ENCODE assay signal across 2 cellular contexts in the genomic region with DNA sequence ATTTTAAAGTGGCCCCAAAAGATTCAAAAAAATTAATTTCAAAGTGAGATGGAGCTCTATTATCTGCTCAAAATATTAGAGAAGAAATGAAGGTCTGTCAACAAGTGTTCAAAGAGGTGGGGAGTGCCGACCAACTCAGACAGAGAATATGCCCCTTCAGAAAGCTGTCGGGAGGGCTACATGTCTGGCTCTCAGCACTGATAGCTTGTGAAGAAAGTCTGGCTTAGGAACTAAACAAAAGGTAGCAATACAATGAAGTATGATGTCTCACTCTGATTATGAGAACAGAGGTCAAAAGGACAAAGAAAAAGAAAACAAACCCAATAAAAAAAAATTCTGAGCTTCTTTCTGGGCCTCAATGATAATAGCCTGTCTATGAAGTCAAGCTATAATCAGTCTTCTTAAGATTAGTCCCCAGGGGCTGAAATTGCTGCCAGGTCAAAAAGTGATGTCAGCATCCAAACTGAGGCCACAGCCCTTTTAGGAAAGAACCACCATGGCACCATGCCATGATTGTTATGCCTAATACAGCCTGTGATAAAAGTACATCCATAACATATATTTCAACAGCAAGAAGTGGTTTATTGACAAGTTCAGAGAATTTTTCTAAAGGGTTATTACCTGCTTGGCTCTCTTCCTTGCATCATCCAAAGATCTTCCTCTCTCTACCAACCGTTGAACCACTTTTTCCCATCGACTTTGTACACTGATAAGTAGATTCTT.
TF ChIP-seq lines count a peak whose summit lies in the region.

No MANE protein-coding gene starts in this region.

TF ChIP-seq in HEK293, 187 proteins besides CTCF, POLR2A, EP300 and RAD21 (continued from another document and continues in another):
- TF ChIP-seq, protein P1, sequence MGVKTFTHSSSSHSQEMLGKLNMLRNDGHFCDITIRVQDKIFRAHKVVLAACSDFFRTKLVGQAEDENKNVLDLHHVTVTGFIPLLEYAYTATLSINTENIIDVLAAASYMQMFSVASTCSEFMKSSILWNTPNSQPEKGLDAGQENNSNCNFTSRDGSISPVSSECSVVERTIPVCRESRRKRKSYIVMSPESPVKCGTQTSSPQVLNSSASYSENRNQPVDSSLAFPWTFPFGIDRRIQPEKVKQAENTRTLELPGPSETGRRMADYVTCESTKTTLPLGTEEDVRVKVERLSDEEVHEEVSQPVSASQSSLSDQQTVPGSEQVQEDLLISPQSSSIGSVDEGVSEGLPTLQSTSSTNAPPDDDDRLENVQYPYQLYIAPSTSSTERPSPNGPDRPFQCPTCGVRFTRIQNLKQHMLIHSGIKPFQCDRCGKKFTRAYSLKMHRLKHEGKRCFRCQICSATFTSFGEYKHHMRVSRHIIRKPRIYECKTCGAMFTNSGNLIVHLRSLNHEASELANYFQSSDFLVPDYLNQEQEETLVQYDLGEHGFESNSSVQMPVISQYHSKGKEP (tag by site-specific recombination; IDR thresholded peaks at IDR 0.05): no peak
- TF ChIP-seq YY2 (tag by site-specific recombination; IDR thresholded peaks at IDR 0.05): peak; percentile 27; the same call in 1 of the 2 replicates
- peak; percentile 45 for TF ChIP-seq SCRT2 (tag by site-specific recombination; IDR thresholded peaks at IDR 0.05)
- peak; percentile 47; the same call in 1 of the 2 replicates for TF ChIP-seq ZNF394 (tag by site-specific recombination; IDR thresholded peaks at IDR 0.05; ENCODE audit: borderline replicate concordance)
- TF ChIP-seq, protein P2, sequence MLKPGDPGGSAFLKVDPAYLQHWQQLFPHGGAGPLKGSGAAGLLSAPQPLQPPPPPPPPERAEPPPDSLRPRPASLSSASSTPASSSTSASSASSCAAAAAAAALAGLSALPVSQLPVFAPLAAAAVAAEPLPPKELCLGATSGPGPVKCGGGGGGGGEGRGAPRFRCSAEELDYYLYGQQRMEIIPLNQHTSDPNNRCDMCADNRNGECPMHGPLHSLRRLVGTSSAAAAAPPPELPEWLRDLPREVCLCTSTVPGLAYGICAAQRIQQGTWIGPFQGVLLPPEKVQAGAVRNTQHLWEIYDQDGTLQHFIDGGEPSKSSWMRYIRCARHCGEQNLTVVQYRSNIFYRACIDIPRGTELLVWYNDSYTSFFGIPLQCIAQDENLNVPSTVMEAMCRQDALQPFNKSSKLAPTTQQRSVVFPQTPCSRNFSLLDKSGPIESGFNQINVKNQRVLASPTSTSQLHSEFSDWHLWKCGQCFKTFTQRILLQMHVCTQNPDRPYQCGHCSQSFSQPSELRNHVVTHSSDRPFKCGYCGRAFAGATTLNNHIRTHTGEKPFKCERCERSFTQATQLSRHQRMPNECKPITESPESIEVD (tag by site-specific recombination; IDR thresholded peaks at IDR 0.05): peak; percentile 80
- TF ChIP-seq ZNF555 (tag by site-specific recombination; conservative IDR thresholded peaks at IDR 0.05): no peak
- peak; percentile 69; the same call in 1 of the 2 replicates for TF ChIP-seq ZNF600 (tag by site-specific recombination; IDR thresholded peaks at IDR 0.05)
- peak; percentile 85 for TF ChIP-seq ZEB2 (tag by site-specific recombination; IDR thresholded peaks at IDR 0.05)
- peak; percentile 93 for TF ChIP-seq ZNF350 (tag by site-specific recombination; IDR thresholded peaks at IDR 0.05)
- no peak for TF ChIP-seq GLIS1 (tag by site-specific recombination; IDR thresholded peaks at IDR 0.05)
- TF ChIP-seq ZBTB21 (tag by site-specific recombination; IDR thresholded peaks at IDR 0.05): 0 out of 2 replicates have a peak, but pooled peaks have one; percentile 36
- TF ChIP-seq, protein P3, sequence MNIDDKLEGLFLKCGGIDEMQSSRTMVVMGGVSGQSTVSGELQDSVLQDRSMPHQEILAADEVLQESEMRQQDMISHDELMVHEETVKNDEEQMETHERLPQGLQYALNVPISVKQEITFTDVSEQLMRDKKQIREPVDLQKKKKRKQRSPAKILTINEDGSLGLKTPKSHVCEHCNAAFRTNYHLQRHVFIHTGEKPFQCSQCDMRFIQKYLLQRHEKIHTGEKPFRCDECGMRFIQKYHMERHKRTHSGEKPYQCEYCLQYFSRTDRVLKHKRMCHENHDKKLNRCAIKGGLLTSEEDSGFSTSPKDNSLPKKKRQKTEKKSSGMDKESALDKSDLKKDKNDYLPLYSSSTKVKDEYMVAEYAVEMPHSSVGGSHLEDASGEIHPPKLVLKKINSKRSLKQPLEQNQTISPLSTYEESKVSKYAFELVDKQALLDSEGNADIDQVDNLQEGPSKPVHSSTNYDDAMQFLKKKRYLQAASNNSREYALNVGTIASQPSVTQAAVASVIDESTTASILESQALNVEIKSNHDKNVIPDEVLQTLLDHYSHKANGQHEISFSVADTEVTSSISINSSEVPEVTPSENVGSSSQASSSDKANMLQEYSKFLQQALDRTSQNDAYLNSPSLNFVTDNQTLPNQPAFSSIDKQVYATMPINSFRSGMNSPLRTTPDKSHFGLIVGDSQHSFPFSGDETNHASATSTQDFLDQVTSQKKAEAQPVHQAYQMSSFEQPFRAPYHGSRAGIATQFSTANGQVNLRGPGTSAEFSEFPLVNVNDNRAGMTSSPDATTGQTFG (tag by site-specific recombination; IDR thresholded peaks at IDR 0.05; ENCODE audit: borderline replicate concordance): no peak
- TF ChIP-seq, protein P4, sequence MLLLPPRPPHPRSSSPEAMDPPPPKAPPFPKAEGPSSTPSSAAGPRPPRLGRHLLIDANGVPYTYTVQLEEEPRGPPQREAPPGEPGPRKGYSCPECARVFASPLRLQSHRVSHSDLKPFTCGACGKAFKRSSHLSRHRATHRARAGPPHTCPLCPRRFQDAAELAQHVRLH (tag by site-specific recombination; IDR thresholded peaks at IDR 0.05): 0 out of 2 replicates have a peak, but pooled peaks have one; percentile 26
- peak; percentile 91 for TF ChIP-seq ZNF366 (tag by site-specific recombination; conservative IDR thresholded peaks at IDR 0.05)
- TF ChIP-seq BCL6B (tag by site-specific recombination; IDR thresholded peaks at IDR 0.05): peak; percentile 78
- TF ChIP-seq, protein P5, sequence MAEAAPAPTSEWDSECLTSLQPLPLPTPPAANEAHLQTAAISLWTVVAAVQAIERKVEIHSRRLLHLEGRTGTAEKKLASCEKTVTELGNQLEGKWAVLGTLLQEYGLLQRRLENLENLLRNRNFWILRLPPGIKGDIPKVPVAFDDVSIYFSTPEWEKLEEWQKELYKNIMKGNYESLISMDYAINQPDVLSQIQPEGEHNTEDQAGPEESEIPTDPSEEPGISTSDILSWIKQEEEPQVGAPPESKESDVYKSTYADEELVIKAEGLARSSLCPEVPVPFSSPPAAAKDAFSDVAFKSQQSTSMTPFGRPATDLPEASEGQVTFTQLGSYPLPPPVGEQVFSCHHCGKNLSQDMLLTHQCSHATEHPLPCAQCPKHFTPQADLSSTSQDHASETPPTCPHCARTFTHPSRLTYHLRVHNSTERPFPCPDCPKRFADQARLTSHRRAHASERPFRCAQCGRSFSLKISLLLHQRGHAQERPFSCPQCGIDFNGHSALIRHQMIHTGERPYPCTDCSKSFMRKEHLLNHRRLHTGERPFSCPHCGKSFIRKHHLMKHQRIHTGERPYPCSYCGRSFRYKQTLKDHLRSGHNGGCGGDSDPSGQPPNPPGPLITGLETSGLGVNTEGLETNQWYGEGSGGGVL (tag by site-specific recombination; IDR thresholded peaks at IDR 0.05): peak; percentile 39

TF ChIP-seq in K562, 482 proteins besides CTCF, POLR2A, EP300 and RAD21 (continued from another document and continues in another):
- TF ChIP-seq, protein P6, sequence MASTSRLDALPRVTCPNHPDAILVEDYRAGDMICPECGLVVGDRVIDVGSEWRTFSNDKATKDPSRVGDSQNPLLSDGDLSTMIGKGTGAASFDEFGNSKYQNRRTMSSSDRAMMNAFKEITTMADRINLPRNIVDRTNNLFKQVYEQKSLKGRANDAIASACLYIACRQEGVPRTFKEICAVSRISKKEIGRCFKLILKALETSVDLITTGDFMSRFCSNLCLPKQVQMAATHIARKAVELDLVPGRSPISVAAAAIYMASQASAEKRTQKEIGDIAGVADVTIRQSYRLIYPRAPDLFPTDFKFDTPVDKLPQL (IDR thresholded peaks at IDR 0.05; ENCODE audit: extremely low read depth, insufficient read length): no peak
- no peak for TF ChIP-seq KDM2B (CRISPR knock-in tag; IDR thresholded peaks at IDR 0.05)
- TF ChIP-seq, protein P7, sequence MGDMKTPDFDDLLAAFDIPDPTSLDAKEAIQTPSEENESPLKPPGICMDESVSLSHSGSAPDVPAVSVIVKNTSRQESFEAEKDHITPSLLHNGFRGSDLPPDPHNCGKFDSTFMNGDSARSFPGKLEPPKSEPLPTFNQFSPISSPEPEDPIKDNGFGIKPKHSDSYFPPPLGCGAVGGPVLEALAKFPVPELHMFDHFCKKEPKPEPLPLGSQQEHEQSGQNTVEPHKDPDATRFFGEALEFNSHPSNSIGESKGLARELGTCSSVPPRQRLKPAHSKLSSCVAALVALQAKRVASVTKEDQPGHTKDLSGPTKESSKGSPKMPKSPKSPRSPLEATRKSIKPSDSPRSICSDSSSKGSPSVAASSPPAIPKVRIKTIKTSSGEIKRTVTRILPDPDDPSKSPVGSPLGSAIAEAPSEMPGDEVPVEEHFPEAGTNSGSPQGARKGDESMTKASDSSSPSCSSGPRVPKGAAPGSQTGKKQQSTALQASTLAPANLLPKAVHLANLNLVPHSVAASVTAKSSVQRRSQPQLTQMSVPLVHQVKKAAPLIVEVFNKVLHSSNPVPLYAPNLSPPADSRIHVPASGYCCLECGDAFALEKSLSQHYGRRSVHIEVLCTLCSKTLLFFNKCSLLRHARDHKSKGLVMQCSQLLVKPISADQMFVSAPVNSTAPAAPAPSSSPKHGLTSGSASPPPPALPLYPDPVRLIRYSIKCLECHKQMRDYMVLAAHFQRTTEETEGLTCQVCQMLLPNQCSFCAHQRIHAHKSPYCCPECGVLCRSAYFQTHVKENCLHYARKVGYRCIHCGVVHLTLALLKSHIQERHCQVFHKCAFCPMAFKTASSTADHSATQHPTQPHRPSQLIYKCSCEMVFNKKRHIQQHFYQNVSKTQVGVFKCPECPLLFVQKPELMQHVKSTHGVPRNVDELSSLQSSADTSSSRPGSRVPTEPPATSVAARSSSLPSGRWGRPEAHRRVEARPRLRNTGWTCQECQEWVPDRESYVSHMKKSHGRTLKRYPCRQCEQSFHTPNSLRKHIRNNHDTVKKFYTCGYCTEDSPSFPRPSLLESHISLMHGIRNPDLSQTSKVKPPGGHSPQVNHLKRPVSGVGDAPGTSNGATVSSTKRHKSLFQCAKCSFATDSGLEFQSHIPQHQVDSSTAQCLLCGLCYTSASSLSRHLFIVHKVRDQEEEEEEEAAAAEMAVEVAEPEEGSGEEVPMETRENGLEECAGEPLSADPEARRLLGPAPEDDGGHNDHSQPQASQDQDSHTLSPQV (IDR thresholded peaks at IDR 0.05): 0 out of 2 replicates have a peak, but pooled peaks have one; percentile 42
- TF ChIP-seq PPARD (CRISPR knock-in tag; IDR thresholded peaks at IDR 0.05): no peak
- no peak for TF ChIP-seq NR2C2 (CRISPR knock-in tag; IDR thresholded peaks at IDR 0.05)
- peak; percentile 65; the same call in 1 of the 2 replicates for TF ChIP-seq NR2C2 (tag; IDR thresholded peaks at IDR 0.05)
- peak; percentile 7; the same call in 1 of the 2 replicates for TF ChIP-seq TCF3 (CRISPR knock-in tag; IDR thresholded peaks at IDR 0.05)
- peak; percentile 39 for TF ChIP-seq ARID1B (IDR thresholded peaks at IDR 0.05)
- peak; percentile 41; the same call in 1 of the 2 replicates for TF ChIP-seq POLR2H (tag; IDR thresholded peaks at IDR 0.05; ENCODE audit: low read depth)
- TF ChIP-seq JUND (IDR thresholded peaks at IDR 0.05; ENCODE audit: borderline replicate concordance, low read depth, low read length): peak; percentile 39; the same call in 1 of the 2 replicates
- no peak for TF ChIP-seq JUND (tag; IDR thresholded peaks at IDR 0.05; ENCODE audit: borderline replicate concordance, low read depth, low read length)
- TF ChIP-seq ZEB2 (IDR thresholded peaks at IDR 0.05): 0 out of 2 replicates have a peak, but pooled peaks have one; percentile 48
- TF ChIP-seq ZNF551 (CRISPR knock-in tag; IDR thresholded peaks at IDR 0.05): no peak
- TF ChIP-seq PML (IDR thresholded peaks at IDR 0.05; ENCODE audit: low read length): no peak
- TF ChIP-seq MIER1 (IDR thresholded peaks at IDR 0.05; ENCODE audit: low read depth): no peak
- peak; percentile 21; the same call in 1 of the 2 replicates for TF ChIP-seq EP400 (IDR thresholded peaks at IDR 0.05)
- peak; percentile 44; the same call in 1 of the 2 replicates for TF ChIP-seq MECOM (CRISPR knock-in tag; IDR thresholded peaks at IDR 0.05)
- peak; percentile 72; the same call in 1 of the 2 replicates for TF ChIP-seq DMBX1 (CRISPR knock-in tag; IDR thresholded peaks at IDR 0.05; ENCODE audit: borderline replicate concordance)
- peak; percentile 49 to 58; a peak in 2 of 4 replicates for TF ChIP-seq TRIM24 (IDR thresholded peaks at IDR 0.05)
- peak; percentile 31; the same call in 1 of the 2 replicates for TF ChIP-seq GABPA (tag; conservative IDR thresholded peaks at IDR 0.05; ENCODE audit: low read depth)
- TF ChIP-seq ZNF507 (tag; conservative IDR thresholded peaks at IDR 0.05): no peak
- TF ChIP-seq, protein P8, sequence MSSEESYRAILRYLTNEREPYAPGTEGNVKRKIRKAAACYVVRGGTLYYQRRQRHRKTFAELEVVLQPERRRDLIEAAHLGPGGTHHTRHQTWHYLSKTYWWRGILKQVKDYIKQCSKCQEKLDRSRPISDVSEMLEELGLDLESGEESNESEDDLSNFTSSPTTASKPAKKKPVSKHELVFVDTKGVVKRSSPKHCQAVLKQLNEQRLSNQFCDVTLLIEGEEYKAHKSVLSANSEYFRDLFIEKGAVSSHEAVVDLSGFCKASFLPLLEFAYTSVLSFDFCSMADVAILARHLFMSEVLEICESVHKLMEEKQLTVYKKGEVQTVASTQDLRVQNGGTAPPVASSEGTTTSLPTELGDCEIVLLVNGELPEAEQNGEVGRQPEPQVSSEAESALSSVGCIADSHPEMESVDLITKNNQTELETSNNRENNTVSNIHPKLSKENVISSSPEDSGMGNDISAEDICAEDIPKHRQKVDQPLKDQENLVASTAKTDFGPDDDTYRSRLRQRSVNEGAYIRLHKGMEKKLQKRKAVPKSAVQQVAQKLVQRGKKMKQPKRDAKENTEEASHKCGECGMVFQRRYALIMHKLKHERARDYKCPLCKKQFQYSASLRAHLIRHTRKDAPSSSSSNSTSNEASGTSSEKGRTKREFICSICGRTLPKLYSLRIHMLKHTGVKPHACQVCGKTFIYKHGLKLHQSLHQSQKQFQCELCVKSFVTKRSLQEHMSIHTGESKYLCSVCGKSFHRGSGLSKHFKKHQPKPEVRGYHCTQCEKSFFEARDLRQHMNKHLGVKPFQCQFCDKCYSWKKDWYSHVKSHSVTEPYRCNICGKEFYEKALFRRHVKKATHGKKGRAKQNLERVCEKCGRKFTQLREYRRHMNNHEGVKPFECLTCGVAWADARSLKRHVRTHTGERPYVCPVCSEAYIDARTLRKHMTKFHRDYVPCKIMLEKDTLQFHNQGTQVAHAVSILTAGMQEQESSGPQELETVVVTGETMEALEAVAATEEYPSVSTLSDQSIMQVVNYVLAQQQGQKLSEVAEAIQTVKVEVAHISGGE (CRISPR knock-in tag; IDR thresholded peaks at IDR 0.05): no peak
- TF ChIP-seq ATF7 (IDR thresholded peaks at IDR 0.05): peak; percentile 51; the same call in 1 of the 2 replicates
- 0 out of 2 replicates have a peak, but pooled peaks have one; percentile 51 for TF ChIP-seq ZNF79 (CRISPR knock-in tag; IDR thresholded peaks at IDR 0.05; ENCODE audit: low read depth)
- TF ChIP-seq ATF1 (CRISPR knock-in tag; IDR thresholded peaks at IDR 0.05): no peak
- 0 out of 2 replicates have a peak, but pooled peaks have one; percentile 9 for TF ChIP-seq ATF1 (tag; IDR thresholded peaks at IDR 0.05)
